Comparison of ENCODE assay signal across 12 cellular contexts in genomic region chr6:36033935-36034334, GRCh38. TPM values are rescaled to one million over a fixed set of nuclear protein-coding genes. Genes with fewer than 3 reads are reported as not detected.
DNase-seq lines count a peak whose midpoint lies in the region; ATAC-seq and TF ChIP-seq lines count a peak whose summit lies in the region.
"Had no signal": no experiment of that assay in that cellular context is flagged by ENCODE, and none has a peak within 500 bp of the region (broad histone marks: within the 10 kb centered on the region; RNA-seq: fewer than 3 reads in every experiment).

No MANE protein-coding gene starts in this region.

- H3K4me1 ChIP-seq in A673 (ENCODE audit: insufficient read depth, low read length, poor library complexity, severe bottlenecking) = peaks cover 42% of the 10 kb centered on the region
- H3K4me1 ChIP-seq in PC-3 (ENCODE audit: insufficient read depth, low read length) = peaks cover 7% of the 10 kb centered on the region; the same call in 1 of the 2 replicates
- peaks cover 48 to 51% of the 10 kb centered on the region in 2 donors for H3K4me1 ChIP-seq in naive thymus-derived CD4-positive, alpha-beta T cell (ENCODE audit: control insufficient read depth in 2 of 2, insufficient read depth in 2 of 2, low read length in 2 of 2)
- H3K4me1 ChIP-seq: prostate gland had no signal

- H3K36me3 ChIP-seq in A673 (ENCODE audit: insufficient read depth, low read length, poor library complexity, severe bottlenecking) = no peaks in the 10 kb centered on the region
- no peaks in the 10 kb centered on the region for H3K36me3 ChIP-seq in PC-3 (ENCODE audit: low read depth, low read length)
- no peaks in the 10 kb centered on the region for H3K36me3 ChIP-seq in naive thymus-derived CD4-positive, alpha-beta T cell (ENCODE audit: control insufficient read depth in 2 of 3, insufficient read depth in 3 of 3, low read length in 3 of 3)
- H3K36me3 ChIP-seq: heart right ventricle, prostate gland had no signal

- CTCF ChIA-PET in A673 (lab: Charles Lee) = interaction anchor here (0.6 kb wide), 1 partner anchor 8 kb away, joined by 15 read pairs; no protein-coding TSS in a partner anchor
- CTCF ChIA-PET in PC-3 (lab: Charles Lee) = no interaction called here
- CTCF ChIA-PET in naive thymus-derived CD4-positive, alpha-beta T cell (lab: Charles Lee) = interaction anchor here (2.0 kb wide), 1 partner anchor 61 kb away, joined by 10 read pairs; no protein-coding TSS in a partner anchor

- no peaks in the 10 kb centered on the region for H3K27me3 Mint-ChIP-seq in activated naive CD8-positive, alpha-beta T cell treated with anti-CD3 and anti-CD28 coated beads, Interleukin-2, amount 10 ng/mL, durations not matched to agents 7 days and 5 days
- H3K27me3 Mint-ChIP-seq in naive thymus-derived CD4-positive, alpha-beta T cell = no peaks in the 10 kb centered on the region

- H4K20me1 ChIP-seq in PC-3 (ENCODE audit: low read length) = peaks cover 16% of the 10 kb centered on the region; the same call in 1 of the 2 replicates

- H3K27ac ChIP-seq in A673 (ENCODE audit: low read depth, low read length, poor library complexity, severe bottlenecking) (peak overlapping the region; percentile 57), PC-3 (ENCODE audit: low read length) (no peak overlapping the region)
- no peak overlapping the region for H3K27ac ChIP-seq in naive thymus-derived CD4-positive, alpha-beta T cell (ENCODE audit: low read depth, low read length)
- H3K27ac ChIP-seq: prostate gland had no signal

- POLR2A ChIA-PET in A673 (lab: Charles Lee; ENCODE audit: low non-redundant PET) = interaction anchor here (0.6 kb wide), 1 partner anchor 1651 kb away, joined by 8 read pairs; no protein-coding TSS in a partner anchor
- POLR2A ChIA-PET in PC-3 (lab: Charles Lee; ENCODE audit: unreplicated experiment) = no interaction called here
- POLR2A ChIA-PET in activated naive CD8-positive, alpha-beta T cell treated with anti-CD3 and anti-CD28 coated beads, Interleukin-2, amount 10 ng/mL, durations not matched to agents 7 days and 5 days (lab: Charles Lee) = interaction anchor here (0.6 kb wide), 1 partner anchor 60 kb away, joined by 8 read pairs; no protein-coding TSS in a partner anchor
- POLR2A ChIA-PET in naive thymus-derived CD4-positive, alpha-beta T cell (lab: Charles Lee) = interaction anchor here (0.6 to 1.5 kb wide), 5 partner anchors 9 to 97 kb away, joined by 3 to 4 read pairs (median 4); no protein-coding TSS in a partner anchor

- no peak overlapping the region for H2AFZ ChIP-seq in PC-3 (ENCODE audit: low read length)

- H3K4me2 ChIP-seq in PC-3 (ENCODE audit: low read length) = no peak overlapping the region

- H3K36me3 Mint-ChIP-seq in activated naive CD8-positive, alpha-beta T cell treated with anti-CD3 and anti-CD28 coated beads, Interleukin-2, amount 10 ng/mL, durations not matched to agents 7 days and 5 days = peaks cover 17% of the 10 kb centered on the region
- peaks cover 0 to 20% (median 14%) of the 10 kb centered on the region in 5 donors for H3K36me3 Mint-ChIP-seq in naive thymus-derived CD4-positive, alpha-beta T cell

- H3K79me2 ChIP-seq in PC-3 (ENCODE audit: low read length) = peaks cover 100% of the 10 kb centered on the region

- no peak overlapping the region for H3K9ac ChIP-seq in PC-3 (ENCODE audit: low read length)

- no TSS peak for BruUV-seq in A673 (replicated peaks; lab: Mats Ljungman, UMichigan)
- no TSS peak for BruUV-seq in PC-3 (replicated peaks; lab: Mats Ljungman, UMichigan)

- no peak overlapping the region for H3K4me3 ChIP-seq in A673 (ENCODE audit: low read depth, low read length, poor library complexity, severe bottlenecking)
- H3K4me3 ChIP-seq in PC-3 (ENCODE audit: low read length) = no peak overlapping the region
- H3K4me3 ChIP-seq in naive thymus-derived CD4-positive, alpha-beta T cell (ENCODE audit: low read length) = no peak overlapping the region
- H3K4me3 ChIP-seq: heart right ventricle, prostate gland had no signal

- no peaks in the 10 kb centered on the region for H3K9me3 Mint-ChIP-seq in activated naive CD8-positive, alpha-beta T cell treated with anti-CD3 and anti-CD28 coated beads, Interleukin-2, amount 10 ng/mL, durations not matched to agents 7 days and 5 days
- H3K9me3 Mint-ChIP-seq in naive thymus-derived CD4-positive, alpha-beta T cell = peaks cover 0 to 2% (median 0%) of the 10 kb centered on the region in 11 donors

- no peak overlapping the region for H3K27ac Mint-ChIP-seq in activated naive CD8-positive, alpha-beta T cell treated with anti-CD3 and anti-CD28 coated beads, Interleukin-2, amount 10 ng/mL, durations not matched to agents 7 days and 5 days
- H3K27ac Mint-ChIP-seq in naive thymus-derived CD4-positive, alpha-beta T cell = peak overlapping the region in 5 of 9 donors; percentile 4 to 31 (median 15)

- H3K4me1 Mint-ChIP-seq in activated naive CD8-positive, alpha-beta T cell treated with anti-CD3 and anti-CD28 coated beads, Interleukin-2, amount 10 ng/mL, durations not matched to agents 7 days and 5 days = peaks cover 50% of the 10 kb centered on the region
- peaks cover 59 to 89% (median 82%) of the 10 kb centered on the region in 7 donors for H3K4me1 Mint-ChIP-seq in naive thymus-derived CD4-positive, alpha-beta T cell

- H3K4me3 Mint-ChIP-seq in activated naive CD8-positive, alpha-beta T cell treated with anti-CD3 and anti-CD28 coated beads, Interleukin-2, amount 10 ng/mL, durations not matched to agents 7 days and 5 days = peak overlapping the region; percentile 14
- peak overlapping the region in 9 of 10 donors; percentile 50 to 73 (median 60) for H3K4me3 Mint-ChIP-seq in naive thymus-derived CD4-positive, alpha-beta T cell

- ATAC-seq in PC-3 (no peak), HG03342 (IDR thresholded peaks at IDR 0.05; ENCODE audit: unreplicated experiment) (no peak)
- ATAC-seq in activated naive CD8-positive, alpha-beta T cell treated with anti-CD3 and anti-CD28 coated beads, Interleukin-2, amount 10 ng/mL, durations not matched to agents 7 days and 5 days (ENCODE audit: low read depth) = peak; percentile 69
- ATAC-seq in naive thymus-derived CD4-positive, alpha-beta T cell = peak; percentile 67

- no peak for TF ChIP-seq CTCF in A673 (conservative IDR thresholded peaks at IDR 0.05; ENCODE audit: low read depth, low read length)
- no peak for TF ChIP-seq CTCF in PC-3 (conservative IDR thresholded peaks at IDR 0.05; ENCODE audit: low read depth, low read length)

- DNase-seq in A673 (ENCODE audit: low spot score) (peak; percentile 19), PC-3 (peak; percentile 12), T-helper 9 cell (no peak), A172 (ENCODE audit: low spot score) (no peak), DMS 273 (lab: John Stamatoyannopoulos, UW; ENCODE audit: unreplicated experiment) (no peak)
- DNase-seq in activated naive CD8-positive, alpha-beta T cell treated with anti-CD3 and anti-CD28 coated beads, Interleukin-2, amount 10 ng/mL, durations not matched to agents 7 days and 5 days = peak; percentile 43
- DNase-seq in naive thymus-derived CD4-positive, alpha-beta T cell = peak in 2 of 9 donors; percentile 10 to 20
- DNase-seq: heart right ventricle, NCI-H748 treated with DMSO at 0.1 percent for 48 hours had no signal

- H3K9me2 ChIP-seq in PC-3 (replicated peaks; ENCODE audit: low read length) = no peaks in the 10 kb centered on the region

- H3K9me3 ChIP-seq in A673 (ENCODE audit: low read depth, low read length, poor library complexity, severe bottlenecking) (no peaks in the 10 kb centered on the region), PC-3 (ENCODE audit: low read length) (no peaks in the 10 kb centered on the region)
- no peaks in the 10 kb centered on the region for H3K9me3 ChIP-seq in naive thymus-derived CD4-positive, alpha-beta T cell (ENCODE audit: control insufficient read depth in 2 of 3, low read length in 3 of 3)
- H3K9me3 ChIP-seq: heart right ventricle, prostate gland had no signal

- no peaks in the 10 kb centered on the region for H3K27me3 ChIP-seq in A673 (replicated peaks; ENCODE audit: insufficient read depth, low read depth, low read length, poor library complexity)
- no peaks in the 10 kb centered on the region for H3K27me3 ChIP-seq in PC-3 (ENCODE audit: low read length)
- H3K27me3 ChIP-seq in naive thymus-derived CD4-positive, alpha-beta T cell (ENCODE audit: control insufficient read depth in 2 of 2, insufficient read depth in 2 of 2, low read length in 2 of 2) = no peaks in the 10 kb centered on the region
- H3K27me3 ChIP-seq: heart right ventricle had no signal

- H3F3A ChIP-seq in PC-3 (ENCODE audit: low read length, unreplicated experiment) = no peaks in the 10 kb centered on the region

- intact Hi-C loops in A673 (cut with micrococcal nuclease; ENCODE audit: unreplicated experiment) (no loop called here), PC-3 (cut with micrococcal nuclease) (no loop called here)
- intact Hi-C loops in naive thymus-derived CD4-positive, alpha-beta T cell (cut with micrococcal nuclease) = loop anchor here in 1 of 2 donors (2.0 kb wide), 1 partner anchor 15 kb away; no protein-coding TSS in a partner anchor

RNA-seq across cellular contexts. Expression of gene MAPK14, which starts 6.3 kb away (rescaled TPM):
- total RNA-seq in A673 (2021) = 50.8 and 53.3 TPM in 2 replicates
- total RNA-seq in PC-3 (2014; rRNA removed) = 53.7 and 56.8 TPM in 2 replicates
- 10 to 100 TPM; 57.3 to 62.2 TPM for total RNA-seq in activated naive CD8-positive, alpha-beta T cell treated with anti-CD3 and anti-CD28 coated beads, Interleukin-2, amount 10 ng/mL, durations not matched to agents 7 days and 5 days
- 10 to 100 TPM; 47.2 to 81.0 (median 62.6) TPM for total RNA-seq in naive thymus-derived CD4-positive, alpha-beta T cell
- polyA plus RNA-seq in naive thymus-derived CD4-positive, alpha-beta T cell = 10 to 100 TPM; 43.2 to 59.6 TPM
- total RNA-seq in A172 (2014; rRNA removed; shearing (Covaris generic)) = 41.4 and 50.2 TPM in 2 replicates

RNA-seq across cellular contexts. Expression of gene SLC26A8, which starts 9.5 kb away (rescaled TPM):
- total RNA-seq in A673 (2021) (not detected in 2 replicates), PC-3 (2014; rRNA removed) (not detected in 2 replicates)
- not detected for total RNA-seq in activated naive CD8-positive, alpha-beta T cell treated with anti-CD3 and anti-CD28 coated beads, Interleukin-2, amount 10 ng/mL, durations not matched to agents 7 days and 5 days
- under 1 TPM in 2 of 5 experiments, not detected in 3; 0.27 to 0.66 TPM for total RNA-seq in naive thymus-derived CD4-positive, alpha-beta T cell
- polyA plus RNA-seq in naive thymus-derived CD4-positive, alpha-beta T cell = not detected
- not detected in 2 replicates for total RNA-seq in A172 (2014; rRNA removed; shearing (Covaris generic))
- total RNA-seq: activated CD8-positive, alpha-beta memory T cell treated with anti-CD3 and anti-CD28 coated beads for 36 hours had no signal

Comparison
In these comparisons a context has a peak if more than half of its experiments do, and no peak if none do; other contexts are left out.
1. DNase-seq: peak in A673 (single experiment), PC-3 (single experiment) and activated naive CD8-positive, alpha-beta T cell treated with anti-CD3 and anti-CD28 coated beads, Interleukin-2, amount 10 ng/mL, durations not matched to agents 7 days and 5 days (single experiment); none in T-helper 9 cell (single experiment), A172 (single experiment) and DMS 273 (single experiment).
2. ATAC-seq: peak in activated naive CD8-positive, alpha-beta T cell treated with anti-CD3 and anti-CD28 coated beads, Interleukin-2, amount 10 ng/mL, durations not matched to agents 7 days and 5 days (single experiment) and naive thymus-derived CD4-positive, alpha-beta T cell (single experiment); none in PC-3 (single experiment) and HG03342 (single experiment).